Comparison of ENCODE assay signal across 10 cellular contexts in genomic region chr2:101710036-101710689, GRCh38. TPM values are rescaled to one million over a fixed set of nuclear protein-coding genes. Genes with fewer than 3 reads are reported as not detected.
DNase-seq lines count a peak whose midpoint lies in the region; ATAC-seq and TF ChIP-seq lines count a peak whose summit lies in the region.
"Had no signal": no experiment of that assay in that cellular context is flagged by ENCODE, and none has a peak within 500 bp of the region (broad histone marks: within the 10 kb centered on the region; RNA-seq: fewer than 3 reads in every experiment).

No MANE protein-coding gene starts in this region.

- H3K9me3 Mint-ChIP-seq in activated naive CD4-positive, alpha-beta T cell treated with anti-CD3 and anti-CD28 coated beads for 36 hours = no peaks in the 10 kb centered on the region
- H3K9me3 Mint-ChIP-seq in activated CD4-positive, alpha-beta memory T cell treated with anti-CD3 and anti-CD28 coated beads, Interleukin-2, amount 10 ng/mL, durations not matched to agents 7 days and 5 days = no peaks in the 10 kb centered on the region
- H3K9me3 Mint-ChIP-seq in type B pancreatic cell = no peaks in the 10 kb centered on the region
- H3K9me3 Mint-ChIP-seq: nephron had no signal

- CTCF ChIA-PET in activated naive CD4-positive, alpha-beta T cell treated with anti-CD3 and anti-CD28 coated beads for 36 hours (lab: Charles Lee) = interaction anchor here (0.8 to 3.7 kb wide), 9 partner anchors 9 to 368 kb away, joined by 3 to 10 read pairs (median 3); no protein-coding TSS in a partner anchor
- CTCF ChIA-PET in activated CD4-positive, alpha-beta memory T cell treated with anti-CD3 and anti-CD28 coated beads, Interleukin-2, amount 10 ng/mL, durations not matched to agents 7 days and 5 days (lab: Charles Lee) = interaction anchor here (1.1 to 2.1 kb wide), 7 partner anchors 10 to 365 kb away, joined by 3 to 8 read pairs (median 3); no protein-coding TSS in a partner anchor

- ATAC-seq in heart right ventricle = peak in 2 of 8 donors; percentile 15 to 20

- H3K27ac ChIP-seq in heart right ventricle = peak overlapping the region in 6 of 10 donors; percentile 11 to 55 (median 35)

- intact Hi-C loops in activated naive CD4-positive, alpha-beta T cell treated with anti-CD3 and anti-CD28 coated beads for 36 hours (cut with micrococcal nuclease) = loop anchor here (1.0 kb wide), 1 partner anchor 9 kb away; no protein-coding TSS in a partner anchor
- intact Hi-C loops in heart right ventricle (cut with DNase I) = no loop called here

- no peaks in the 10 kb centered on the region for H3K27me3 Mint-ChIP-seq in activated naive CD4-positive, alpha-beta T cell treated with anti-CD3 and anti-CD28 coated beads for 36 hours (ENCODE audit: low read depth)
- no peaks in the 10 kb centered on the region for H3K27me3 Mint-ChIP-seq in activated CD4-positive, alpha-beta memory T cell treated with anti-CD3 and anti-CD28 coated beads, Interleukin-2, amount 10 ng/mL, durations not matched to agents 7 days and 5 days
- no peaks in the 10 kb centered on the region for H3K27me3 Mint-ChIP-seq in type B pancreatic cell

- no peaks in the 10 kb centered on the region for H3K36me3 ChIP-seq in heart right ventricle

- H3K4me1 Mint-ChIP-seq in activated naive CD4-positive, alpha-beta T cell treated with anti-CD3 and anti-CD28 coated beads for 36 hours (ENCODE audit: low read depth) = peaks cover 84% of the 10 kb centered on the region
- H3K4me1 Mint-ChIP-seq in activated CD4-positive, alpha-beta memory T cell treated with anti-CD3 and anti-CD28 coated beads, Interleukin-2, amount 10 ng/mL, durations not matched to agents 7 days and 5 days = peaks cover 59% of the 10 kb centered on the region
- H3K4me1 Mint-ChIP-seq in type B pancreatic cell (ENCODE audit: unreplicated experiment) = peaks cover 27% of the 10 kb centered on the region

- no peaks in the 10 kb centered on the region for H3K27me3 ChIP-seq in heart right ventricle
- H3K27me3 ChIP-seq: body of pancreas had no signal

- H3K4me3 Mint-ChIP-seq in activated naive CD4-positive, alpha-beta T cell treated with anti-CD3 and anti-CD28 coated beads for 36 hours = peak overlapping the region; percentile 23
- H3K4me3 Mint-ChIP-seq in activated CD4-positive, alpha-beta memory T cell treated with anti-CD3 and anti-CD28 coated beads, Interleukin-2, amount 10 ng/mL, durations not matched to agents 7 days and 5 days = no peak overlapping the region
- H3K4me3 Mint-ChIP-seq in type B pancreatic cell = no peak overlapping the region
- H3K4me3 Mint-ChIP-seq: nephron had no signal

- peaks cover 18% of the 10 kb centered on the region for H3K36me3 Mint-ChIP-seq in activated naive CD4-positive, alpha-beta T cell treated with anti-CD3 and anti-CD28 coated beads for 36 hours (ENCODE audit: low read depth)
- H3K36me3 Mint-ChIP-seq in activated CD4-positive, alpha-beta memory T cell treated with anti-CD3 and anti-CD28 coated beads, Interleukin-2, amount 10 ng/mL, durations not matched to agents 7 days and 5 days (ENCODE audit: low read depth) = peaks cover 30% of the 10 kb centered on the region
- H3K36me3 Mint-ChIP-seq in type B pancreatic cell = peaks cover 27% of the 10 kb centered on the region

- H3K4me1 ChIP-seq in heart right ventricle = peaks cover 12 to 100% (median 91%) of the 10 kb centered on the region in 9 donors

- DNase-seq in activated naive CD4-positive, alpha-beta T cell treated with anti-CD3 and anti-CD28 coated beads for 36 hours = no peak
- DNase-seq in activated naive CD4-positive, alpha-beta T cell treated with Interleukin-2 at 50 U/mL for 16 hours = no peak
- DNase-seq in activated CD4-positive, alpha-beta memory T cell treated with anti-CD3 and anti-CD28 coated beads, Interleukin-2, amount 10 ng/mL, durations not matched to agents 7 days and 5 days = no peak
- no peak for DNase-seq in heart right ventricle
- DNase-seq in type B pancreatic cell (ENCODE audit: extremely low spot score, unreplicated experiment) = no peak
- no peak for DNase-seq in SKM-1 treated with dmso at 0.1 percent for 144 hours (lab: John Stamatoyannopoulos, UW; ENCODE audit: unreplicated experiment)
- no peak for DNase-seq in NCI-H82 (lab: John Stamatoyannopoulos, UW)
- no peak for DNase-seq in KBM-7
- DNase-seq: body of pancreas had no signal

- no peaks in the 10 kb centered on the region for H3K9me3 ChIP-seq in heart right ventricle
- H3K9me3 ChIP-seq: body of pancreas had no signal

- in situ Hi-C loops in KBM-7 (cut with MboI; ENCODE audit: low pct_unique_long_range_greater_than_20kb, low sequenced_read_pairs) = no loop called here

- TF ChIP-seq CTCF in heart right ventricle (IDR thresholded peaks at IDR 0.05) = no peak
- no peak for TF ChIP-seq CTCF in type B pancreatic cell (conservative IDR thresholded peaks at IDR 0.05)

- POLR2A ChIA-PET in activated CD4-positive, alpha-beta memory T cell treated with anti-CD3 and anti-CD28 coated beads, Interleukin-2, amount 10 ng/mL, durations not matched to agents 7 days and 5 days (lab: Charles Lee) = interaction anchor here (1.3 to 4.2 kb wide), 5 partner anchors 9 to 235 kb away, joined by 4 to 43 read pairs (median 7); partner anchors contain the start of genes MAP4K4 and RFX8

- H3K27ac Mint-ChIP-seq in activated naive CD4-positive, alpha-beta T cell treated with anti-CD3 and anti-CD28 coated beads for 36 hours = peak overlapping the region; percentile 59
- peak overlapping the region; percentile 4 for H3K27ac Mint-ChIP-seq in activated CD4-positive, alpha-beta memory T cell treated with anti-CD3 and anti-CD28 coated beads, Interleukin-2, amount 10 ng/mL, durations not matched to agents 7 days and 5 days
- peak overlapping the region; percentile 8 for H3K27ac Mint-ChIP-seq in type B pancreatic cell

- WGBS in heart right ventricle, 2 donors = 48 to 61% methylated on average over 3 of the region's 3 CpGs

- H3K4me3 ChIP-seq in heart right ventricle = no peak overlapping the region
- H3K4me3 ChIP-seq: body of pancreas had no signal

RNA-seq across cellular contexts. Expression of gene MAP4K4, which starts 12.7 kb away (rescaled TPM):
- total RNA-seq in activated naive CD4-positive, alpha-beta T cell treated with anti-CD3 and anti-CD28 coated beads for 36 hours = 100 to 1,000 TPM; 126 to 131 TPM
- 10 to 100 TPM; 71.6 to 77.5 TPM for total RNA-seq in activated CD4-positive, alpha-beta memory T cell treated with anti-CD3 and anti-CD28 coated beads, Interleukin-2, amount 10 ng/mL, durations not matched to agents 7 days and 5 days
- total RNA-seq in heart right ventricle (100 to 1,000 TPM in 5 of 10 donors, 10 to 100 TPM in 5; 74.5 to 116 (median 96.0) TPM), type B pancreatic cell (ENCODE audit: low replicate concordance) (82.0 and 166 TPM in 2 replicates)
- polyA plus RNA-seq in heart right ventricle = 10 to 100 TPM; 44.3 to 46.2 TPM

Comparison
In these comparisons a context has a peak if more than half of its experiments do, and no peak if none do; other contexts are left out.
1. H3K27ac Mint-ChIP-seq: peak in every context shown above with its lines; median percentile 59 in activated naive CD4-positive, alpha-beta T cell treated with anti-CD3 and anti-CD28 coated beads for 36 hours; 8 in type B pancreatic cell; 4 in activated CD4-positive, alpha-beta memory T cell treated with anti-CD3 and anti-CD28 coated beads, Interleukin-2, amount 10 ng/mL, durations not matched to agents 7 days and 5 days.